In the genomic region with DNA sequence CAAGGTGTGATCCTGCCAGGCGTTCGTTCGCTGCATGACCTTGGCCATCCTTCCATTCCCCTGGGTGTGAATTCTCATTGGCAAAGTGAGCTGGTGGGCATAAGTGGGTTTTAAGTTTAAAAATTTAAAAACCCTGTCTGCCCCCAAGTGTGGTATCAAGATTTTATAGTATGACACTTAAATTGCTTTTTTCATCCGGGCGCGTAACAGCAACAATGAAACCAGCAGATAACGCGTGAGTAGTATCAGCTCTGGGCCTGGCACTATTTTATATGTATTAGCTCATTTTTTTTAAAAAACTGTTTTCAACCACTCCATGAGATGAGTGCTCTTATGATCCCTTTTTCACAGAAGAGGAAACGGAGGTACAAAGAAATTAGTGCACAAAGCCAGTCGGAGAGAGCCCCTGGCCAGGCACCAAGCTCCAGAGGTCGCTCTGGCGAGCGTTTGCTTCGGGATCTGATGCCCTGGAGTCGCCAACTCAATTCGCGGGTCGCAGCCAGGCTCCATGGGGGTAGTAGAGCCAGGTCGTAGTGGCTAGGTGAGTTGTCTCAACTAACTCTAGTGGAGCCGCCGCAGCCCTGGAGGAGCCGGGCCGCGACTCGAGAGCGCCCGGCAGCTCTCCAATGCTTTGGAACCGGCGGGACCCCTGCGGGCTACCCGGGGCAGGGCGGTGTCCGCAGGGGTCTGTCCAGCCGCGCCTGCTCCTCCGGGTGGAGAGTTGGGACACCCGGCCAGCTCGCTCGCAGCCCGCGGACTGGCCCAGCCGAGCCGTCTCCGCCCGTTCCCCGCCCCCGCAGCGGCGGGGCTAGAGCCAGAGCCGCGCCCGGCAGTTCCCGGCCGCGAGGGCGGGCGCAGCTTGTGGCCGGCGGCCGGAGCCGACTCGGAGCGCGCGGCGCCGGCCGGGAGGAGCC, we compare ENCODE assay signal across 9 cellular contexts. TPM values are rescaled to one million over a fixed set of nuclear protein-coding genes. Genes with fewer than 3 reads are reported as not detected.
DNase-seq lines count a peak whose midpoint lies in the region; ATAC-seq, FAIRE-seq and TF ChIP-seq lines count a peak whose summit lies in the region.
"Had no signal": no experiment of that assay in that cellular context is flagged by ENCODE, and none has a peak within 500 bp of the region (broad histone marks: within the 10 kb centered on the region; RNA-seq: fewer than 3 reads in every experiment).

A gene with protein sequence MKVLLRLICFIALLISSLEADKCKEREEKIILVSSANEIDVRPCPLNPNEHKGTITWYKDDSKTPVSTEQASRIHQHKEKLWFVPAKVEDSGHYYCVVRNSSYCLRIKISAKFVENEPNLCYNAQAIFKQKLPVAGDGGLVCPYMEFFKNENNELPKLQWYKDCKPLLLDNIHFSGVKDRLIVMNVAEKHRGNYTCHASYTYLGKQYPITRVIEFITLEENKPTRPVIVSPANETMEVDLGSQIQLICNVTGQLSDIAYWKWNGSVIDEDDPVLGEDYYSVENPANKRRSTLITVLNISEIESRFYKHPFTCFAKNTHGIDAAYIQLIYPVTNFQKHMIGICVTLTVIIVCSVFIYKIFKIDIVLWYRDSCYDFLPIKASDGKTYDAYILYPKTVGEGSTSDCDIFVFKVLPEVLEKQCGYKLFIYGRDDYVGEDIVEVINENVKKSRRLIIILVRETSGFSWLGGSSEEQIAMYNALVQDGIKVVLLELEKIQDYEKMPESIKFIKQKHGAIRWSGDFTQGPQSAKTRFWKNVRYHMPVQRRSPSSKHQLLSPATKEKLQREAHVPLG (plus strand): TSS at position 832 of the 914 bp plus-strand sequence. CDS start 14,979 bp downstream, outside the sequence.

- peak within 1 kb of the TSS in 3 of 4 experiments; percentile 20 to 47 (median 27); a peak in 4 of 7 replicates for H3K9ac ChIP-seq in H1 (replicated peaks in 1 of 4; ENCODE audit: extremely low read depth in 1 of 4, low read depth in 3 of 4, low read length in 3 of 4)

- peak within 1 kb of the TSS; percentile 78; the same call in 1 of the 2 replicates for H4K8ac ChIP-seq in H1 (ENCODE audit: extremely low read depth, insufficient read depth, low read length)

- H3K27me3 ChIP-seq in RWPE2 (ENCODE audit: insufficient read depth, poor library complexity, severe bottlenecking) (no peaks in the 10 kb centered on the region), H1 (replicated peaks in 1 of 4; ENCODE audit: control insufficient read depth in 3 of 4, extremely low read depth in 1 of 4, insufficient read depth in 3 of 4, low read length in 3 of 4) (peaks cover 6 to 37% (median 25%) of the 10 kb centered on the region in 4 experiments), suprapubic skin (no peaks in the 10 kb centered on the region)

- no peaks in the 10 kb centered on the region for H3K79me1 ChIP-seq in H1 (ENCODE audit: low read depth, low read length)

- H3K56ac ChIP-seq in H1 (replicated peaks; ENCODE audit: insufficient read length, low read depth, low read length) = no peak within 1 kb of the TSS

- no peak within 1 kb of the TSS for H2BK120ac ChIP-seq in H1 (replicated peaks; ENCODE audit: low read depth, low read length)

- H2AK5ac ChIP-seq in H1 (ENCODE audit: low read depth, low read length) = no peak within 1 kb of the TSS

- H3K4me1 ChIP-seq in RWPE2 (ENCODE audit: insufficient read depth, poor library complexity, severe bottlenecking) (no peaks in the 10 kb centered on the region), H1 (replicated peaks in 1 of 4; ENCODE audit: control insufficient read depth in 3 of 4, insufficient read depth in 4 of 4, low read length in 3 of 4) (peaks cover 0 to 8% (median under 1%) of the 10 kb centered on the region in 4 experiments; a peak in 4 of 7 replicates), suprapubic skin (peaks cover 23% of the 10 kb centered on the region)

- H3K4ac ChIP-seq in H1 (replicated peaks; ENCODE audit: insufficient read length, low read depth, low read length) = no peak within 1 kb of the TSS

- H3K23ac ChIP-seq in H1 (ENCODE audit: insufficient read length) = peak within 1 kb of the TSS; percentile 73

- ATAC-seq in RWPE2 (ENCODE audit: low read depth) (peak; percentile 92), GM18520 (IDR thresholded peaks at IDR 0.05; ENCODE audit: unreplicated experiment) (no peak)

- H2BK12ac ChIP-seq in H1 (ENCODE audit: low read depth, low read length) = 0 out of 2 replicates have a peak within 1 kb of the TSS, but pooled peaks have one; percentile 68

- H3K9me3 ChIP-seq in RWPE2 (ENCODE audit: severe bottlenecking) (peaks cover 4% of the 10 kb centered on the region), H1 (ENCODE audit: insufficient read depth in 2 of 2, low read depth in 1 of 2, low read length in 1 of 2) (peaks cover 3 to 8% of the 10 kb centered on the region in 2 experiments; a peak in 2 of 4 replicates), suprapubic skin (no peaks in the 10 kb centered on the region)

- H3K4me3 ChIP-seq in RWPE2 (ENCODE audit: severe bottlenecking) (peak within 1 kb of the TSS; percentile 62), H1 (ENCODE audit: extremely low read depth in 1 of 4, insufficient read depth in 2 of 4, low read depth in 3 of 4, low read length in 4 of 4) (peak within 1 kb of the TSS; percentile 32 to 71 (median 59)), lower leg skin (ENCODE audit: low read depth, poor library complexity, severe bottlenecking) (peak within 1 kb of the TSS; percentile 88), suprapubic skin (peak within 1 kb of the TSS; percentile 70)

- H4K20me1 ChIP-seq in H1 (replicated peaks in 1 of 2; ENCODE audit: control insufficient read depth in 1 of 2, insufficient read depth in 2 of 2, low read length in 2 of 2) = no peaks in the 10 kb centered on the region

- peak; percentile 21 to 48 for DNase-seq in NOMO-1 (lab: John Stamatoyannopoulos, UW; ENCODE audit: unreplicated experiment in 2 of 2)
- no peak for DNase-seq in NOMO-1 treated with DMSO at 0.1 percent for 48 hours (lab: John Stamatoyannopoulos, UW; ENCODE audit: unreplicated experiment)
- no peak for DNase-seq in RWPE2 (ENCODE audit: low spot score)
- peak in 1 of 2 experiments; percentile 74 for DNase-seq in H1 (ENCODE audit: low read depth in 1 of 2, low spot score in 2 of 2)
- DNase-seq in lower leg skin (ENCODE audit: low spot score in 2 of 2) = peak; percentile 75 to 95
- DNase-seq in suprapubic skin (ENCODE audit: low spot score in 2 of 2) = peak; percentile 88 to 90
- DNase-seq in NCI-H2029 (lab: John Stamatoyannopoulos, UW) = no peak

- FAIRE-seq in H1 (lab: Jason Lieb, UNC) = no peak
- FAIRE-seq: G401.6 had no signal

- peak within 1 kb of the TSS; percentile 38; the same call in 1 of the 2 replicates for H3K18ac ChIP-seq in H1 (ENCODE audit: extremely low read depth, low read length)

- H2BK20ac ChIP-seq in H1 (ENCODE audit: low read length) = no peak within 1 kb of the TSS

- CTCF ChIA-PET in H1 (lab: Charles Lee; ENCODE audit: partially characterized antibody) = interaction anchor here (0.7 to 1.9 kb wide), 11 partner anchors 9 to 122 kb away, joined by 3 to 11 read pairs (median 3); no protein-coding TSS in a partner anchor

- no peak within 1 kb of the TSS for H4K91ac ChIP-seq in H1 (replicated peaks; ENCODE audit: insufficient read length, low read length)

- no peaks in the 10 kb centered on the region for H3K36me3 ChIP-seq in RWPE2 (ENCODE audit: low read depth)
- no peaks in the 10 kb centered on the region for H3K36me3 ChIP-seq in H1 (ENCODE audit: control insufficient read depth in 2 of 4, insufficient read depth in 4 of 4, low read length in 3 of 4)
- peaks cover 7% of the 10 kb centered on the region for H3K36me3 ChIP-seq in suprapubic skin

- peak within 1 kb of the TSS; percentile 97; the same call in 1 of the 2 replicates for H2BK15ac ChIP-seq in H1 (ENCODE audit: low read length)

- intact Hi-C loops in lower leg skin (cut with DNase I; ENCODE audit: low total_unique reads) = no loop called here

- peak within 1 kb of the TSS; percentile 65 to 81 for H3K4me2 ChIP-seq in H1 (ENCODE audit: insufficient read depth in 1 of 2, low read depth in 2 of 2, low read length in 2 of 2)

- TF ChIP-seq POLR2A in H1 (IDR thresholded peaks at IDR 0.05; ENCODE audit: control extremely low read depth in 1 of 2, low read depth in 2 of 2, low read length in 2 of 2) = peak in 1 of 2 experiments; percentile 39; a peak in 1 of 3 replicates
- TF ChIP-seq POLR2A in lower leg skin (IDR thresholded peaks at IDR 0.05) = peak in 1 of 2 donors; percentile 77
- peak; percentile 55 to 88 for TF ChIP-seq POLR2A in suprapubic skin (IDR thresholded peaks at IDR 0.05)

- no peak within 1 kb of the TSS for H3K14ac ChIP-seq in H1 (ENCODE audit: insufficient read length)

- no peak within 1 kb of the TSS for H4K5ac ChIP-seq in H1 (ENCODE audit: insufficient read length, low read depth, low read length)

- peaks cover 4% of the 10 kb centered on the region for H3K23me2 ChIP-seq in H1 (ENCODE audit: low read depth, low read length)

- H3K27ac ChIP-seq in RWPE2 (ENCODE audit: poor library complexity, severe bottlenecking) (peak within 1 kb of the TSS; percentile 3), H1 (ENCODE audit: low read depth, low read length) (no peak within 1 kb of the TSS), suprapubic skin (peak within 1 kb of the TSS; percentile 95)

- no peak for TF ChIP-seq RAD21 in H1 (IDR thresholded peaks at IDR 0.05 in 1 of 2, conservative IDR thresholded peaks at IDR 0.05 in 1 of 2; ENCODE audit: low read depth in 2 of 2, low read length in 2 of 2)

- no peaks in the 10 kb centered on the region for H3K79me2 ChIP-seq in H1 (ENCODE audit: control insufficient read depth in 1 of 2, insufficient read depth in 2 of 2, low read length in 2 of 2)

- 12% methylated on average over 68 of the region's 68 CpGs; no CpG with 5 or more reads in 1 of the 2 experiments for WGBS in H1 (ENCODE audit: extremely low coverage in 1 of 2, insufficient coverage in 1 of 2, insufficient read length in 1 of 2, insufficient replicate concordance in 2 of 2, low coverage in 1 of 2, low lambda C conversion rate in 2 of 2, missing lambda C conversion rate in 1 of 2), 2 experiments
- 10 to 26% methylated on average over 23 to 65 of the region's 68 CpGs for WGBS in lower leg skin, 2 donors
- WGBS in suprapubic skin = 23% methylated on average over 31 of the region's 68 CpGs

- TF ChIP-seq CTCF in RWPE2 (IDR thresholded peaks at IDR 0.05; ENCODE audit: poor library complexity, severe bottlenecking) = no peak
- TF ChIP-seq CTCF in H1 (IDR thresholded peaks at IDR 0.05; ENCODE audit: control extremely low read depth in 1 of 3, insufficient read depth in 1 of 3, low read depth in 1 of 3, low read length in 3 of 3) = no peak
- TF ChIP-seq CTCF in lower leg skin (IDR thresholded peaks at IDR 0.05) = no peak
- no peak for TF ChIP-seq CTCF in suprapubic skin (IDR thresholded peaks at IDR 0.05)

- POLR2A ChIA-PET in H1 (lab: Charles Lee; ENCODE audit: partially characterized antibody) = interaction anchor here (0.6 to 1.4 kb wide), 3 partner anchors 12 to 538 kb away, joined by 3 to 5 read pairs (median 4); no protein-coding TSS in a partner anchor

- no peak within 1 kb of the TSS for H2BK5ac ChIP-seq in H1 (ENCODE audit: low read depth, low read length)

- peak within 1 kb of the TSS; percentile 93 for H2AFZ ChIP-seq in H1 (ENCODE audit: low read length)

- TF ChIP-seq EP300 in H1 (IDR thresholded peaks at IDR 0.05; ENCODE audit: borderline replicate concordance in 1 of 2, low read depth in 2 of 2, low read length in 2 of 2) (no peak), suprapubic skin (IDR thresholded peaks at IDR 0.05) (no peak)

RNA-seq across cellular contexts. Expression of the gene that starts here (rescaled TPM):
- 0.34 and 0.46 TPM in 2 replicates for total RNA-seq in H1 (2021; fragmentation: NEBNext Ultra II Directional; extraction: Animal tissue kit (Norgen Biotek cat#: 25700))
- 0.19 and 0.47 TPM in 2 replicates for polyA plus RNA-seq in H1 (2011; rRNA removed)
- polyA plus RNA-seq in H1 (2011; cell fraction: cytosol; rRNA removed) = 0.26 TPM
- 0.27 TPM for polyA plus RNA-seq in H1 (2011; cell fraction: nucleus; rRNA removed)
- 0.07 to 0.39 TPM (median 0.13 TPM) in 4 replicates for polyA plus RNA-seq in H1 (2012, experiment 1 of 2)
- polyA plus RNA-seq in H1 (2012, experiment 2 of 2) = not detected
- 0.45 TPM for polyA plus RNA-seq in H1 (2013, experiment 1 of 2)
- polyA plus RNA-seq in H1 (2013, experiment 2 of 2) = 0.28 TPM
- polyA minus RNA-seq in H1 (2011; rRNA and poly(A)+ RNA removed) = 0.22 and 0.28 TPM in 2 replicates
- not detected for polyA minus RNA-seq in H1 (2011; cell fraction: cytosol; rRNA and poly(A)+ RNA removed)
- 0.50 TPM for polyA minus RNA-seq in H1 (2011; cell fraction: nucleus; rRNA and poly(A)+ RNA removed)
- total RNA-seq in lower leg skin (10 to 100 TPM; 43.2 to 92.9 (median 53.0) TPM), suprapubic skin (10 to 100 TPM; 52.1 to 90.0 (median 58.8) TPM)

Comparison
In these comparisons a context has a peak if more than half of its experiments do, and no peak if none do; other contexts are left out.
1. RNA of the gene that starts here (total RNA-seq): 52.1 to 90.0 TPM in suprapubic skin and 43.2 to 92.9 TPM in lower leg skin; 0.34 to 0.46 TPM in H1; every median in the first group is over 10 times any median in the second.
2. DNase-seq: peak in NOMO-1 (2 of 2), lower leg skin (2 of 2) and suprapubic skin (2 of 2); none in NOMO-1 treated with DMSO at 0.1 percent for 48 hours (single experiment), RWPE2 (single experiment) and NCI-H2029 (single experiment).
3. Peak in every context shown above with its lines, with median percentiles within 50 percentile points of each other: H3K4me3 ChIP-seq.